In genomic region chr16:77955127-77955526, GRCh38 we compare ENCODE assay signal across 2 cellular contexts.
TF ChIP-seq lines count a peak whose summit lies in the region.

No MANE protein-coding gene starts in this region.

TF ChIP-seq in SK-N-SH, 30 proteins besides CTCF, POLR2A, EP300 and RAD21:
- TF ChIP-seq REST (IDR thresholded peaks at IDR 0.05; ENCODE audit: low read depth, low read length) (no peak), POLR2AphosphoS5 (IDR thresholded peaks at IDR 0.05; ENCODE audit: low read depth, low read length) (no peak), USF2 (IDR thresholded peaks at IDR 0.05; ENCODE audit: borderline replicate concordance, low read depth, low read length) (no peak), PBX3 (IDR thresholded peaks at IDR 0.05) (no peak)

TF ChIP-seq in SK-N-SH treated with all-trans-retinoic acid at 6 μM for 48 hours, 23 proteins besides CTCF, POLR2A, EP300 and RAD21 (continued from another document):
- TF ChIP-seq PATZ1 (CRISPR knock-in tag; IDR thresholded peaks at IDR 0.05; ENCODE audit: borderline replicate concordance) (no peak), TCF4 (CRISPR knock-in tag; IDR thresholded peaks at IDR 0.05; ENCODE audit: borderline replicate concordance) (no peak), OSR1 (CRISPR knock-in tag; IDR thresholded peaks at IDR 0.05) (no peak), SNAI2 (CRISPR knock-in tag; IDR thresholded peaks at IDR 0.05) (no peak), RARB (CRISPR knock-in tag; IDR thresholded peaks at IDR 0.05) (no peak), BACH2 (CRISPR knock-in tag; IDR thresholded peaks at IDR 0.05; ENCODE audit: borderline replicate concordance) (no peak)
